ENCODE assay signal across 13 cellular contexts in the genomic region with DNA sequence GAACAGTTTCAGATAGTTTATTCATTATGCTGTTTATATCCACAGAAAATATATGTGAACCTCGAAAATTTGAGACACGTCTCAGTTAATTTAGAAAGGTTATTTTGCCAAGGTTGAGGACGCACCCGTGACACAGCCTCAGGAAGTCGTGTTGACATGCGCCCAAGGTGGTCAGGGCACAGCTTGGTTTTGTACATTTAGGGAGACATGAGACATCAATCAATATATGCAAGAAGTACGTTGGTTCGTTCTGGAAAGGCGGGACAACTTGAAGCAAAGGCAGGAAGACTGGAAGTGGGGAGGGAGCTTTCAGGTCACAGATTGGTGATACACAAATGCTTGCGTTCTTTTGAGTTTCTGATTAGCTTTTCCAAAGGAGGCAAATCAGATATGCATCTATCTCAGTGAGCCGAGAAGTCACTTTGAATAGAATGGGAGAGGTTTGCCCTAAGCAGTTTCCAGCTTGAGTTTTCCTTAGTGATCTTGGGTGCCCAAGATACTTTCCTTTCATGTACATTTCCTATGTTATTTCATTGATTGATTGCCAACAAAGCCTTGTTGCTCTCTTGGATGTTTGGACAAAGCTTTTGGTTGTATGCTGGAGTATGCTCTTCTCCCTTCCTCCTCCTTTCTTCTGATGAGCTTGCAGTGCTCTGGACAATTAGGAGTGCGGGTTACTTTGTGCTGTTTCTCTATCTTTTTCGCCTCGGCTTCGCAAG. TPM values are rescaled to one million over a fixed set of nuclear protein-coding genes. Genes with fewer than 3 reads are reported as not detected.
DNase-seq lines count a peak whose midpoint lies in the region; ATAC-seq and TF ChIP-seq lines count a peak whose summit lies in the region.
"Had no signal": no experiment of that assay in that cellular context is flagged by ENCODE, and none has a peak within 500 bp of the region (broad histone marks: within the 10 kb centered on the region; RNA-seq: fewer than 3 reads in every experiment).

No MANE protein-coding gene starts in this region.

- no peaks in the 10 kb centered on the region for H3K27me3 ChIP-seq in smooth muscle cell (ENCODE audit: low read depth)
- H3K27me3 ChIP-seq in body of pancreas = no peaks in the 10 kb centered on the region
- H3K27me3 ChIP-seq: tibial nerve had no signal

- H3K36me3 ChIP-seq in SK-N-MC (ENCODE audit: insufficient read depth, low read length) (peaks cover 37% of the 10 kb centered on the region), smooth muscle cell (ENCODE audit: low read depth) (peaks cover 8% of the 10 kb centered on the region), body of pancreas (replicated peaks in 1 of 2; ENCODE audit: insufficient read depth in 1 of 2, low read depth in 2 of 2) (no peaks in the 10 kb centered on the region)

- H2AFZ ChIP-seq in smooth muscle cell (ENCODE audit: low read depth) = no peak overlapping the region

- no peaks in the 10 kb centered on the region for H3K9me3 Mint-ChIP-seq in T-helper 2 cell treated with Interferon-gamma antibody and Interleukin-4, amounts not matched to agents 5 μg/mL and 100 μg/mL, for 36 hours
- H3K9me3 Mint-ChIP-seq: memory B cell had no signal

- 52% methylated on average over 15 of the region's 15 CpGs for WGBS in smooth muscle cell (ENCODE audit: low lambda C conversion rate)
- WGBS in body of pancreas, 2 donors = 78 to 81% methylated on average over 15 of the region's 15 CpGs

- peak overlapping the region; percentile 99 for H3K4me3 ChIP-seq in SK-N-MC
- peak overlapping the region; percentile 18 for H3K4me3 ChIP-seq in fibroblast of pulmonary artery (replicated peaks; ENCODE audit: low read depth, low read length)
- peak overlapping the region; percentile 3 for H3K4me3 ChIP-seq in smooth muscle cell
- no peak overlapping the region for H3K4me3 ChIP-seq in body of pancreas
- H3K4me3 ChIP-seq: tibial nerve had no signal

- intact Hi-C loops in body of pancreas (cut with DNase I) = no loop called here

- peak overlapping the region; percentile 34 for H3K4me3 Mint-ChIP-seq in T-helper 2 cell treated with Interferon-gamma antibody and Interleukin-4, amounts not matched to agents 5 μg/mL and 100 μg/mL, for 36 hours
- H3K4me3 Mint-ChIP-seq: memory B cell had no signal

- H3K4me1 ChIP-seq in smooth muscle cell (ENCODE audit: low read depth) (peaks cover 36% of the 10 kb centered on the region), body of pancreas (peaks cover 21% of the 10 kb centered on the region)

- peak overlapping the region; percentile 40; the same call in 1 of the 2 replicates for H3K27ac ChIP-seq in SK-N-MC
- no peak overlapping the region for H3K27ac ChIP-seq in smooth muscle cell (ENCODE audit: low read depth)
- H3K27ac ChIP-seq in body of pancreas = no peak overlapping the region
- H3K27ac ChIP-seq: tibial nerve had no signal

- peaks cover 36% of the 10 kb centered on the region for H3K79me2 ChIP-seq in smooth muscle cell (ENCODE audit: low read depth)

- H3K36me3 Mint-ChIP-seq in T-helper 2 cell treated with Interferon-gamma antibody and Interleukin-4, amounts not matched to agents 5 μg/mL and 100 μg/mL, for 36 hours (ENCODE audit: low read depth) = peaks cover 35% of the 10 kb centered on the region

- no peak for DNase-seq in T-helper 2 cell treated with Interferon-gamma antibody and Interleukin-4, amounts not matched to agents 5 μg/mL and 100 μg/mL, for 36 hours (ENCODE audit: low spot score)
- DNase-seq in T-helper 2 cell (no peak), SK-N-MC (ENCODE audit: low read depth, low spot score) (no peak), fibroblast of pulmonary artery (ENCODE audit: low read depth) (no peak), smooth muscle cell (lab: John Stamatoyannopoulos, UW; ENCODE audit: unreplicated experiment) (no peak), body of pancreas (no peak), SIG-M5 treated with dmso at 0.1 percent for 504 hours (lab: John Stamatoyannopoulos, UW; ENCODE audit: unreplicated experiment) (no peak)
- DNase-seq: NCI-H187; stimulated activated CD4-positive, alpha-beta T cell treated with anti-CD3 and anti-CD28 coated beads, Interleukin-4, amount 100 ng/mL, for 4 hours had no signal

- H3K9ac ChIP-seq in SK-N-MC (ENCODE audit: insufficient read length) (peak overlapping the region; percentile 87), smooth muscle cell (ENCODE audit: low read depth) (no peak overlapping the region)

- H3K9me3 ChIP-seq in SK-N-MC (ENCODE audit: low read depth, low read length) = no peaks in the 10 kb centered on the region
- no peaks in the 10 kb centered on the region for H3K9me3 ChIP-seq in smooth muscle cell (replicated peaks; ENCODE audit: low read depth)
- H3K9me3 ChIP-seq in body of pancreas = no peaks in the 10 kb centered on the region
- H3K9me3 ChIP-seq: tibial nerve had no signal

- no peaks in the 10 kb centered on the region for H3F3A ChIP-seq in smooth muscle cell (ENCODE audit: low read depth)

- TF ChIP-seq POLR2A in body of pancreas (IDR thresholded peaks at IDR 0.05) = no peak

- no peaks in the 10 kb centered on the region for H3K27me3 Mint-ChIP-seq in T-helper 2 cell treated with Interferon-gamma antibody and Interleukin-4, amounts not matched to agents 5 μg/mL and 100 μg/mL, for 36 hours (ENCODE audit: low read depth)
- H3K27me3 Mint-ChIP-seq: memory B cell had no signal

- H3K27ac Mint-ChIP-seq in T-helper 2 cell treated with Interferon-gamma antibody and Interleukin-4, amounts not matched to agents 5 μg/mL and 100 μg/mL, for 36 hours = no peak overlapping the region

- H3K4me2 ChIP-seq in smooth muscle cell = peak overlapping the region; percentile 90

- H3K4me1 Mint-ChIP-seq in T-helper 2 cell treated with Interferon-gamma antibody and Interleukin-4, amounts not matched to agents 5 μg/mL and 100 μg/mL, for 36 hours (ENCODE audit: low read depth) = peaks cover 44% of the 10 kb centered on the region

- no peak for ATAC-seq in GM19467 (IDR thresholded peaks at IDR 0.05; ENCODE audit: unreplicated experiment)
- no peak for ATAC-seq in body of pancreas
- ATAC-seq: esophagus mucosa had no signal

- TF ChIP-seq CTCF in fibroblast of pulmonary artery (IDR thresholded peaks at IDR 0.05; ENCODE audit: low read length, missing control alignments) (no peak), smooth muscle cell (IDR thresholded peaks at IDR 0.05; ENCODE audit: borderline replicate concordance, insufficient read depth, poor library complexity, severe bottlenecking) (no peak), body of pancreas (IDR thresholded peaks at IDR 0.05) (no peak)

- H4K20me1 ChIP-seq in smooth muscle cell (ENCODE audit: low read depth) = no peaks in the 10 kb centered on the region

RNA-seq across cellular contexts. Expression of gene SNAPC1, which starts 3.2 kb away (rescaled TPM):
- total RNA-seq in smooth muscle cell (13.3 and 13.5 TPM in 2 replicates), body of pancreas (1 to 10 TPM in 1 of 2 donors, under 1 TPM in 1; 0.66 to 2.6 TPM)
- 6.1 and 8.4 TPM in 2 replicates for polyA plus RNA-seq in smooth muscle cell

RNA-seq across cellular contexts. Expression of gene SYT16, which starts 47.1 kb away (rescaled TPM):
- 1.0 and 2.4 TPM in 2 replicates for total RNA-seq in smooth muscle cell
- polyA plus RNA-seq in smooth muscle cell = 1.1 TPM in 1 of 2 replicates, not detected in the other
- total RNA-seq in body of pancreas = 1 to 10 TPM; 5.7 to 8.6 TPM

Comparison
In these comparisons a context has a peak if more than half of its experiments do, and no peak if none do; other contexts are left out.
1. H3K4me3 ChIP-seq: peak in SK-N-MC (single experiment), fibroblast of pulmonary artery (single experiment) and smooth muscle cell (single experiment); none in body of pancreas (0 of 2).